ENCODE assay signal across 10 cellular contexts in the genomic region with DNA sequence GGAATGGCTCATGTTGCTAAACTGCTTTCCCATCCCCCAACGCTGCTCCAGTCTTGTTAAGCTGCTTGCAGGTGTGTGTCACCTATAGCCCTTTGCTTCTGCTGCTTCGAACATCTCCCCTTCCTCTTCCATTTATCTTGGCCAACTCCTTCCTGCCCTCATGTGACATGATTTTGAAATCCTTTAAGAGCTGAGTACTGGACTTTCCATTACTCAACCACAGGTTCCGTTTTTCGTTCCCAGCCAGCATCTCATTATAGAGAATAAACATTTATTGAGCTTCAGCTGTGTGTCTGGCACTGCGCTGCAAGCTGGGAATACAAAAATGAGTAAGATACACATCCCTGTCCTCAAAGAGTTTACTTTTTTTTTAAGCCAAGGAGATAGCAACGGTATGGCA. TPM values are rescaled to one million over a fixed set of nuclear protein-coding genes. Genes with fewer than 3 reads are reported as not detected.
DNase-seq lines count a peak whose midpoint lies in the region; ATAC-seq and TF ChIP-seq lines count a peak whose summit lies in the region.
"Had no signal": no experiment of that assay in that cellular context is flagged by ENCODE, and none has a peak within 500 bp of the region (broad histone marks: within the 10 kb centered on the region; RNA-seq: fewer than 3 reads in every experiment).

No MANE protein-coding gene starts in this region.

- H3K4me1 ChIP-seq in mononuclear cell (ENCODE audit: insufficient read depth, low read length) (peaks cover 62% of the 10 kb centered on the region), left ventricle myocardium inferior (peaks cover 18% of the 10 kb centered on the region), esophagus squamous epithelium (peaks cover 14 to 25% (median 15%) of the 10 kb centered on the region in 3 donors)

- H3K4me3 Mint-ChIP-seq in IgD-negative memory B cell, result peak overlapping the region; percentile 3 to 97 (median 88)
- H3K4me3 Mint-ChIP-seq in activated naive CD8-positive, alpha-beta T cell, result peak overlapping the region; percentile 97

- no peak for TF ChIP-seq POLR2A in esophagus squamous epithelium (IDR thresholded peaks at IDR 0.05)

- intact Hi-C loops in left ventricle myocardium inferior (cut with micrococcal nuclease) (no loop called here), esophagus squamous epithelium (cut with DNase I) (no loop called here)

- H3K27me3 Mint-ChIP-seq in IgD-negative memory B cell, result peaks cover 2% of the 10 kb centered on the region
- no peaks in the 10 kb centered on the region for H3K27me3 Mint-ChIP-seq in activated naive CD8-positive, alpha-beta T cell

- ATAC-seq in HG03159 (IDR thresholded peaks at IDR 0.05; ENCODE audit: unreplicated experiment), result no peak
- ATAC-seq: body of pancreas had no signal

- H3K9me3 Mint-ChIP-seq in IgD-negative memory B cell, result peaks cover 0 to 11% (median 0%) of the 10 kb centered on the region in 3 donors
- H3K9me3 Mint-ChIP-seq in activated naive CD8-positive, alpha-beta T cell (ENCODE audit: low read depth), result no peaks in the 10 kb centered on the region

- H3K27me3 ChIP-seq in mononuclear cell (ENCODE audit: insufficient read depth, low read length) (no peaks in the 10 kb centered on the region), left ventricle myocardium inferior (ENCODE audit: low read depth) (no peaks in the 10 kb centered on the region), esophagus squamous epithelium (no peaks in the 10 kb centered on the region)
- H3K27me3 ChIP-seq: body of pancreas had no signal

- peak overlapping the region; percentile 4 to 89 (median 84) for H3K27ac Mint-ChIP-seq in IgD-negative memory B cell
- H3K27ac Mint-ChIP-seq in activated naive CD8-positive, alpha-beta T cell, result peak overlapping the region; percentile 78

- H3K4me3 ChIP-seq in mononuclear cell (ENCODE audit: low read length) (peak overlapping the region; percentile 73), left ventricle myocardium inferior (no peak overlapping the region), esophagus squamous epithelium (peak overlapping the region in 1 of 4 donors; percentile 12)
- H3K4me3 ChIP-seq: body of pancreas had no signal

- H3K27ac ChIP-seq in left ventricle myocardium inferior (replicated peaks) (no peak overlapping the region), esophagus squamous epithelium (peak overlapping the region in 2 of 4 donors; percentile 50 to 93)

- 56 to 63% methylated on average over 6 of the region's 6 CpGs for WGBS in esophagus squamous epithelium, 2 donors

- TF ChIP-seq CTCF in left ventricle myocardium inferior (IDR thresholded peaks at IDR 0.05; ENCODE audit: borderline replicate concordance) (no peak), esophagus squamous epithelium (IDR thresholded peaks at IDR 0.05) (no peak)

- peaks cover 28 to 39% (median 37%) of the 10 kb centered on the region in 3 donors for H3K4me1 Mint-ChIP-seq in IgD-negative memory B cell
- H3K4me1 Mint-ChIP-seq in activated naive CD8-positive, alpha-beta T cell (ENCODE audit: low read depth), result peaks cover 57% of the 10 kb centered on the region

- DNase-seq in AML-193 (lab: John Stamatoyannopoulos, UW) (peak; percentile 99), cerebellum (ENCODE audit: low spot score) (no peak), left ventricle myocardium inferior (no peak), esophagus squamous epithelium (lab: John Stamatoyannopoulos, UW) (no peak)
- DNase-seq: NCI-H2107 had no signal

- no peaks in the 10 kb centered on the region for H3K36me3 ChIP-seq in left ventricle myocardium inferior
- peaks cover 0 to 19% (median 0%) of the 10 kb centered on the region in 3 donors for H3K36me3 ChIP-seq in esophagus squamous epithelium

- H3K36me3 Mint-ChIP-seq in IgD-negative memory B cell, result peaks cover 20% of the 10 kb centered on the region
- peaks cover 27% of the 10 kb centered on the region for H3K36me3 Mint-ChIP-seq in activated naive CD8-positive, alpha-beta T cell

- H3K9me3 ChIP-seq in mononuclear cell (ENCODE audit: low read depth, low read length) (no peaks in the 10 kb centered on the region), left ventricle myocardium inferior (replicated peaks) (no peaks in the 10 kb centered on the region), esophagus squamous epithelium (no peaks in the 10 kb centered on the region)
- H3K9me3 ChIP-seq: body of pancreas had no signal

RNA-seq across cellular contexts. Expression of gene ATG7, which starts 1.7 kb away (rescaled TPM):
- polyA plus RNA-seq in IgD-negative memory B cell, result 18.1 TPM
- total RNA-seq in mononuclear cell (92.4 TPM), cerebellum (44.1 TPM), left ventricle myocardium inferior (15.7 TPM), esophagus squamous epithelium (10 to 100 TPM; 31.3 to 67.7 (median 51.3) TPM)

Comparison
In these comparisons a context has a peak if more than half of its experiments do, and no peak if none do; other contexts are left out.
1. DNase-seq: peak in AML-193 (2 of 2); none in cerebellum (single experiment), left ventricle myocardium inferior (single experiment) and esophagus squamous epithelium (single experiment).